1 cellular context compared by ENCODE assay signal in genomic region chr3:13749063-13749764, GRCh38.
TF ChIP-seq lines count a peak whose summit lies in the region.

No MANE protein-coding gene starts in this region.

TF ChIP-seq in IMR-90, 13 proteins besides CTCF, POLR2A, EP300 and RAD21:
- no peak for TF ChIP-seq MXI1 (IDR thresholded peaks at IDR 0.05; ENCODE audit: borderline replicate concordance, low read depth, low read length)
- no peak for TF ChIP-seq BHLHE40 (IDR thresholded peaks at IDR 0.05; ENCODE audit: low read depth, low read length)
- TF ChIP-seq CHD1 (IDR thresholded peaks at IDR 0.05; ENCODE audit: low read depth, low read length): no peak
- TF ChIP-seq RFX5 (IDR thresholded peaks at IDR 0.05; ENCODE audit: low read depth, low read length): no peak
- no peak for TF ChIP-seq CEBPB (IDR thresholded peaks at IDR 0.05; ENCODE audit: low read depth, low read length)
- TF ChIP-seq MAZ (IDR thresholded peaks at IDR 0.05; ENCODE audit: borderline replicate concordance, low read depth, low read length): no peak
- TF ChIP-seq ELK1 (IDR thresholded peaks at IDR 0.05; ENCODE audit: borderline replicate concordance, low read depth, low read length): no peak
- TF ChIP-seq RCOR1 (IDR thresholded peaks at IDR 0.05; ENCODE audit: insufficient replicate concordance, low read length): no peak
- no peak for TF ChIP-seq SMC3 (IDR thresholded peaks at IDR 0.05; ENCODE audit: low read depth, low read length)
- TF ChIP-seq USF2 (IDR thresholded peaks at IDR 0.05; ENCODE audit: low read depth, low read length): no peak
- TF ChIP-seq MAFK (IDR thresholded peaks at IDR 0.05; ENCODE audit: low read depth, low read length): no peak
- TF ChIP-seq NFE2L2 (IDR thresholded peaks at IDR 0.05; ENCODE audit: low read depth, low read length): no peak
